In genomic region chr5:34188001-34188822, GRCh38 we compare ENCODE assay signal across 8 cellular contexts.
A peak's percentile ranks its signal among the peaks of the same experiment; 100 is the strongest.
DNase-seq lines count a peak whose midpoint lies in the region; ATAC-seq and TF ChIP-seq lines count a peak whose summit lies in the region.
"Not testable (repeated sequence)": the region's sequence is repeated elsewhere in the genome, so short reads cannot be mapped to it uniquely, and the experiment has no call there.

No MANE protein-coding gene starts in this region.

- intact Hi-C loops in PC-9 (cut with micrococcal nuclease; ENCODE audit: unreplicated experiment); left ventricle myocardium superior (cut with micrococcal nuclease): not testable (repeated sequence)

- H3K9me3 ChIP-seq in PC-9 (ENCODE audit: insufficient read depth, low read depth), result not testable (repeated sequence)

- in situ Hi-C loops in GM13976 (cut with MboI; ENCODE audit: low sequenced_read_pairs, unreplicated experiment), result loop anchor here (25.0 kb wide), 1 partner anchor 176 kb away; the partner anchor contains the start of gene AMACR

- H3K36me3 Mint-ChIP-seq in nephron progenitor cell (ENCODE audit: low read depth), result peaks cover 58% of the 10 kb centered on the region

- not testable (repeated sequence) for H3K27ac Mint-ChIP-seq in nephron progenitor cell

- not testable (repeated sequence) for H3K27ac ChIP-seq in PC-9

- not testable (repeated sequence) for H3K4me3 ChIP-seq in AG04449 (ENCODE audit: low read depth, low read length); PC-9; choroid plexus epithelial cell (ENCODE audit: low read depth, low read length)

- peaks cover 24% of the 10 kb centered on the region for H3K4me1 Mint-ChIP-seq in nephron progenitor cell

- not testable (repeated sequence) for H3K36me3 ChIP-seq in PC-9 (ENCODE audit: low read depth)

- H3K27me3 ChIP-seq in PC-9 (ENCODE audit: insufficient read depth, low read depth), result not testable (repeated sequence)

- not testable (repeated sequence) for H3K4me1 ChIP-seq in PC-9 (replicated peaks; ENCODE audit: insufficient read depth)

- H3K4me3 Mint-ChIP-seq in nephron progenitor cell, result not testable (repeated sequence)

- H3K27me3 Mint-ChIP-seq in nephron progenitor cell (ENCODE audit: low read depth, poor library complexity), result not testable (repeated sequence)

- H3K9me3 Mint-ChIP-seq in nephron progenitor cell, result peaks cover 12% of the 10 kb centered on the region

- CTCF ChIA-PET in AG04449 (lab: Yijun Ruan, JAX); PC-9 (lab: Charles Lee): not testable (repeated sequence)

- not testable (repeated sequence) for H2AFZ ChIP-seq in PC-9

- H4K20me1 ChIP-seq in PC-9 (ENCODE audit: insufficient read depth), result not testable (repeated sequence)

- ATAC-seq in left ventricle myocardium superior, result not testable (repeated sequence)

- H3K9me2 ChIP-seq in PC-9 (ENCODE audit: insufficient read depth), result not testable (repeated sequence)

- TF ChIP-seq CTCF in AG04449 (IDR thresholded peaks at IDR 0.05; ENCODE audit: insufficient read depth, low read length, missing control alignments), result peak; percentile 43
- peak; percentile 72 for TF ChIP-seq CTCF in GM13976 (IDR thresholded peaks at IDR 0.05; ENCODE audit: borderline replicate concordance, control extremely low read depth, extremely low read depth, insufficient read depth, missing control alignments)
- TF ChIP-seq CTCF in PC-9 (conservative IDR thresholded peaks at IDR 0.05), result peak; percentile 75
- TF ChIP-seq CTCF in choroid plexus epithelial cell (conservative IDR thresholded peaks at IDR 0.05; ENCODE audit: low read depth, low read length), result peak; percentile 50
- TF ChIP-seq CTCF in nephron progenitor cell (IDR thresholded peaks at IDR 0.05), result peak; percentile 53

- H3K79me2 ChIP-seq in PC-9 (ENCODE audit: low read depth), result not testable (repeated sequence)

- BruUV-seq in PC-9 (replicated peaks; lab: Mats Ljungman, UMichigan), result TSS peak; percentile 2

- H3K4me2 ChIP-seq in PC-9, result not testable (repeated sequence)

- not testable (repeated sequence) for H3F3A ChIP-seq in PC-9 (ENCODE audit: insufficient read depth, low read depth)

- DNase-seq in AG04449 (ENCODE audit: low read depth, low spot score); GM13976 (ENCODE audit: low spot score): not testable (repeated sequence)
- DNase-seq in PC-9 (peak; percentile 33 to 62), choroid plexus epithelial cell (ENCODE audit: low read depth) (peak; percentile 67), left ventricle myocardium superior (peak; percentile 63), nephron progenitor cell (peak; percentile 75)
- peak; percentile 91 for DNase-seq in activated CD8-positive, alpha-beta memory T cell treated with anti-CD3 and anti-CD28 coated beads, Interleukin-2, amount 50 U/mL, for 48 hours
- DNase-seq in stimulated activated CD4-positive, alpha-beta T cell treated with anti-CD3 and anti-CD28 coated beads, Interleukin-4, amount 100 ng/mL, for 4 hours, result peak; percentile 41 to 52

- POLR2A ChIA-PET in AG04449 (lab: Yijun Ruan, JAX); PC-9 (lab: Charles Lee; ENCODE audit: unreplicated experiment): not testable (repeated sequence)
